Comparison of ENCODE assay signal across 19 cellular contexts in the genomic region with DNA sequence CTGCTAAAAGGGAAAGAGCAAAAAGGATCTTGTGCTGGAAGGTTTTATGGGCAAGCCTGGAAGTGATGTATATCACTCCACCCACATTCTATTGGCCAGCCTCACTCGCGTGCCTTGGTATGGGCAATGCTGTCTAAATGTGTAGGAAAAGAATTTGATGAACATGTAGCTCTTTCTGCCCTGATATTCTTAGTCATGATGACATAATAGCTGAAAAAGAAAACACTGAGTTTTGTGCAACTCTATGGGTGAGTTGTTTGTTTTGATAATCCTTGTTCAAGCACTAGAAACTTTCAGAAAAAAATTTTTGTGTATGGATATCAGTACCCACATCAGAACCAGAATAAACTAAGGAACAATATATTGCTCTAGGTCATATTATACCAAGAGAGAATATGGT.
"Had no signal": no experiment of that assay in that cellular context is flagged by ENCODE, and none has a peak within 500 bp of the region (broad histone marks: within the 10 kb centered on the region; RNA-seq: fewer than 3 reads in every experiment).

No MANE protein-coding gene starts in this region.

- H3K36me3 Mint-ChIP-seq: natural killer cell had no signal

- H3K9me3 ChIP-seq: esophagus squamous epithelium, pancreas, spleen had no signal

- H3K4me3 Mint-ChIP-seq: activated CD4-positive, alpha-beta T cell treated with anti-CD3 and anti-CD28 coated beads, Interleukin-2, amount 10 ng/mL, durations not matched to agents 24 days and 14 days; activated CD8-positive, alpha-beta T cell treated with anti-CD3 and anti-CD28 coated beads, Interleukin-2, amount 10 ng/mL, durations not matched to agents 7 days and 5 days; activated T-cell treated with anti-CD3 and anti-CD28 coated beads, Interleukin-2, amount 50 U/mL, for 4 hours; natural killer cell; stimulated activated naive B cell treated with anti-CD40 and anti-IgM and Interleukin-4, amounts not matched to agents 10 μg/mL and 1 μg/mL and 100 μg/mL, for 72 hours had no signal

- H3K27ac ChIP-seq: esophagus squamous epithelium, foreskin keratinocyte, hepatocyte, pancreas, spleen had no signal

- H3K27me3 ChIP-seq: esophagus squamous epithelium, foreskin keratinocyte, hepatocyte, pancreas, spleen had no signal

- H3K9me3 Mint-ChIP-seq: activated CD4-positive, alpha-beta T cell treated with anti-CD3 and anti-CD28 coated beads, Interleukin-2, amount 10 ng/mL, durations not matched to agents 24 days and 14 days; activated T-cell treated with anti-CD3 and anti-CD28 coated beads, Interleukin-2, amount 50 U/mL, for 4 hours; stimulated activated naive B cell treated with anti-CD40 and anti-IgM and Interleukin-4, amounts not matched to agents 10 μg/mL and 1 μg/mL and 100 μg/mL, for 72 hours had no signal

- H3K27me3 Mint-ChIP-seq: activated CD4-positive, alpha-beta T cell treated with anti-CD3 and anti-CD28 coated beads, Interleukin-2, amount 10 ng/mL, durations not matched to agents 24 days and 14 days; stimulated activated naive B cell treated with anti-CD40 and anti-IgM and Interleukin-4, amounts not matched to agents 10 μg/mL and 1 μg/mL and 100 μg/mL, for 72 hours had no signal

- H3K4me3 ChIP-seq: esophagus squamous epithelium, hepatocyte, lung, pancreas, spleen had no signal

- H3K4me1 Mint-ChIP-seq: activated CD4-positive, alpha-beta T cell treated with anti-CD3 and anti-CD28 coated beads, Interleukin-2, amount 10 ng/mL, durations not matched to agents 24 days and 14 days; natural killer cell; stimulated activated naive B cell treated with anti-CD40 and anti-IgM and Interleukin-4, amounts not matched to agents 10 μg/mL and 1 μg/mL and 100 μg/mL, for 72 hours had no signal

- H3K36me3 ChIP-seq: esophagus squamous epithelium, pancreas, spleen had no signal

- DNase-seq: activated CD4-positive, alpha-beta T cell treated with anti-CD3 and anti-CD28 coated beads, Interleukin-2, amount 10 ng/mL, durations not matched to agents 24 days and 14 days; activated CD8-positive, alpha-beta T cell treated with anti-CD3 and anti-CD28 coated beads, Interleukin-2, amount 10 ng/mL, durations not matched to agents 7 days and 5 days; activated effector memory CD4-positive, alpha-beta T cell treated with anti-CD3 and anti-CD28 coated beads, Interleukin-2, amount 50 U/mL, for 16 hours; activated naive CD4-positive, alpha-beta T cell treated with anti-CD3 and anti-CD28 coated beads, Interleukin-2, amount 50 U/mL, for 16 hours; activated T-cell treated with anti-CD3 and anti-CD28 coated beads, Interleukin-2, amount 50 U/mL, for 4 hours; dermis blood vessel endothelial cell; effector memory CD4-positive, alpha-beta T cell; esophagus squamous epithelium; natural killer cell; pancreas; spleen; stimulated activated CD4-positive, alpha-beta T cell treated with anti-CD3 and anti-CD28 coated beads, Interleukin-4, amount 100 ng/mL, for 4 hours; stimulated activated naive B cell treated with anti-CD40 and anti-IgM and Interleukin-4, amounts not matched to agents 10 μg/mL and 1 μg/mL and 100 μg/mL, for 72 hours; T-helper 1 cell; T1000 had no signal

- H3K27ac Mint-ChIP-seq: activated CD4-positive, alpha-beta T cell treated with anti-CD3 and anti-CD28 coated beads, Interleukin-2, amount 10 ng/mL, durations not matched to agents 24 days and 14 days; activated CD8-positive, alpha-beta T cell treated with anti-CD3 and anti-CD28 coated beads, Interleukin-2, amount 10 ng/mL, durations not matched to agents 7 days and 5 days; natural killer cell; stimulated activated naive B cell treated with anti-CD40 and anti-IgM and Interleukin-4, amounts not matched to agents 10 μg/mL and 1 μg/mL and 100 μg/mL, for 72 hours had no signal

- H3K4me1 ChIP-seq: esophagus squamous epithelium, foreskin keratinocyte, pancreas, spleen had no signal

- ATAC-seq: activated CD8-positive, alpha-beta T cell treated with anti-CD3 and anti-CD28 coated beads, Interleukin-2, amount 10 ng/mL, durations not matched to agents 7 days and 5 days; activated T-cell treated with anti-CD3 and anti-CD28 coated beads, Interleukin-2, amount 50 U/mL, for 4 hours; foreskin keratinocyte; natural killer cell; pancreas; sciatic nerve; stimulated activated naive B cell treated with anti-CD40 and anti-IgM and Interleukin-4, amounts not matched to agents 10 μg/mL and 1 μg/mL and 100 μg/mL, for 72 hours had no signal
